In the genomic region with DNA sequence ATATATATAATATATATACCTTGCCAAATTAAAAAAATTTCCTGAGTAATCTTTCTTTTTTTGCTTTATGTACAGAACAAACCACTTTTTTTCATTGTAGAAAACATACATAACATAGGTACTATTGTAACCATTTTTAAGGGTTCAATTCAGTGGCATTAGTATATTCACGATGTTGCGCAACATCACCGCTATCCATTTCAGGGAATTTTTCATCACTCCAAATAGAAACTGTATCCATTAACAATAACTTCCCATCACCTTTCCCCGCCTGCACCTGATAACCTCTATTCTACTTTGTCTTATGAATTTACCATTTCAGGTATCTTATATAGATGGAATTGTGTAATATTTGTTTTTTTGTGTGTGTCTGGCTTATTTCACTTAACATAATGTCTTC, we compare ENCODE assay signal across 23 cellular contexts.
"Had no signal": no experiment of that assay in that cellular context is flagged by ENCODE, and none has a peak within 500 bp of the region (broad histone marks: within the 10 kb centered on the region; RNA-seq: fewer than 3 reads in every experiment).

No MANE protein-coding gene starts in this region.

- H3K36me3 ChIP-seq: esophagus squamous epithelium, gastrocnemius medialis, heart right ventricle, left lung, lower lobe of right lung had no signal

- H3K27ac ChIP-seq: coronary artery, dorsolateral prefrontal cortex, esophagus squamous epithelium, gastrocnemius medialis, left lung, lower lobe of right lung had no signal

- H3K27me3 ChIP-seq: esophagus squamous epithelium, gastrocnemius medialis, heart right ventricle, left lung had no signal

- FAIRE-seq: endothelial cell of umbilical vein, islet of Langerhans, keratinocyte had no signal

- ATAC-seq: gastrocnemius medialis, heart right ventricle, left cardiac atrium, left lung, left ventricle myocardium superior, lower lobe of right lung, mucosa of descending colon had no signal

- DNase-seq: dermis blood vessel endothelial cell; dorsolateral prefrontal cortex; effector CD4-positive, alpha-beta T cell; effector memory CD4-positive, alpha-beta T cell; esophagus squamous epithelium; foreskin fibroblast; foreskin melanocyte; gastrocnemius medialis; glutamatergic neuron; head of caudate nucleus; heart right ventricle; hippocampal formation; left cardiac atrium; left lung; left ventricle myocardium superior; lower lobe of right lung; mesenchymal stem cell; mucosa of descending colon; naive B cell had no signal

- H3K9me3 ChIP-seq: esophagus squamous epithelium, gastrocnemius medialis, heart right ventricle, left lung, lower lobe of right lung, mucosa of descending colon had no signal

- H3K4me3 ChIP-seq: coronary artery, dorsolateral prefrontal cortex, esophagus squamous epithelium, gastrocnemius medialis, heart right ventricle, left lung, lower lobe of right lung, mucosa of descending colon had no signal
